In the genomic region with DNA sequence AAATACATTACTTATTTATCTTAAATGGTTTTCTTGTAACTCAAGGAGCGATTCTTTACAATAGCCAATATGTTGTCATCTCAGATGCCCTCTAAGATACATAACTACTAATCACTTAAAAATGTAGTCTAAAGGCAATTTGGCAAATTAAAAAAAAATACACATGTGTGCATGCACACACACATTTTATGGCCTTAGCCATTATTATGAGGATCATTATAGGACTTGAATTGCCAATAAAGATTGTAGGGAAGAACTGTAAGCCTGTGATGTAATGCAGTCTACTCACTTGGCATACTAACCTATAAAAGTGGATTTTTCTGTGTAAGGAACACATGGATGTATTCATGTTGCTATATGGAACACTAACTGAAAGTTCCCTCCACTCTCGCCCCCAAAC, we compare ENCODE assay signal across 21 cellular contexts.
DNase-seq lines count a peak whose midpoint lies in the region; ATAC-seq and TF ChIP-seq lines count a peak whose summit lies in the region.
"Had no signal": no experiment of that assay in that cellular context is flagged by ENCODE, and none has a peak within 500 bp of the region (broad histone marks: within the 10 kb centered on the region; RNA-seq: fewer than 3 reads in every experiment).

No MANE protein-coding gene starts in this region.

- H3K4me2 ChIP-seq in OCI-LY7 (ENCODE audit: low read length) = peak overlapping the region; percentile 79

- POLR2A ChIA-PET in HEK293T (lab: Yijun Ruan, JAX) (no interaction called here), OCI-LY7 (lab: Charles Lee) (no interaction called here)

- CTCF ChIA-PET in HEK293T (lab: Yijun Ruan, JAX) = no interaction called here
- CTCF ChIA-PET in OCI-LY7 (lab: Charles Lee; ENCODE audit: unreplicated experiment) = no interaction called here

- no peak overlapping the region for H3K27ac Mint-ChIP-seq in activated T-cell treated with anti-CD3 and anti-CD28 coated beads, Interleukin-2, amount 50 U/mL, for 72 hours
- H3K27ac Mint-ChIP-seq: CD4-positive, CD25-positive, alpha-beta regulatory T cell; CD8-positive, alpha-beta memory T cell had no signal

- no peaks in the 10 kb centered on the region for H3K79me2 ChIP-seq in OCI-LY7 (ENCODE audit: insufficient read depth, low read depth, low read length)

- H3K27ac ChIP-seq in OCI-LY7 (ENCODE audit: low read depth, low read length, poor library complexity, severe bottlenecking) = peak overlapping the region; percentile 37
- H3K27ac ChIP-seq: HL-60 had no signal

- no peak for TF ChIP-seq CTCF in OCI-LY7 (conservative IDR thresholded peaks at IDR 0.05; ENCODE audit: low read length)

- intact Hi-C loops in OCI-LY7 (cut with micrococcal nuclease; ENCODE audit: unreplicated experiment) = no loop called here

- no peaks in the 10 kb centered on the region for H3K9me3 Mint-ChIP-seq in activated T-cell treated with anti-CD3 and anti-CD28 coated beads, Interleukin-2, amount 50 U/mL, for 72 hours
- H3K9me3 Mint-ChIP-seq: CD4-positive, CD25-positive, alpha-beta regulatory T cell; CD8-positive, alpha-beta memory T cell had no signal

- H3K36me3 Mint-ChIP-seq in activated T-cell treated with anti-CD3 and anti-CD28 coated beads, Interleukin-2, amount 50 U/mL, for 72 hours (ENCODE audit: insufficient read depth in 2 of 2) = no peaks in the 10 kb centered on the region
- H3K36me3 Mint-ChIP-seq: CD4-positive, CD25-positive, alpha-beta regulatory T cell; CD8-positive, alpha-beta memory T cell had no signal

- no peaks in the 10 kb centered on the region for H3K9me3 ChIP-seq in OCI-LY7 (ENCODE audit: low read length)

- no peaks in the 10 kb centered on the region for H3K27me3 Mint-ChIP-seq in activated T-cell treated with anti-CD3 and anti-CD28 coated beads, Interleukin-2, amount 50 U/mL, for 72 hours (ENCODE audit: low read depth)

- ATAC-seq in GM21367 (IDR thresholded peaks at IDR 0.05; ENCODE audit: unreplicated experiment) = no peak
- ATAC-seq in activated T-cell treated with anti-CD3 and anti-CD28 coated beads, Interleukin-2, amount 50 U/mL, for 72 hours (replicated peaks in 1 of 2) = no peak
- ATAC-seq: HCT116 had no signal

- peaks cover 41% of the 10 kb centered on the region for H3K4me1 ChIP-seq in OCI-LY7 (ENCODE audit: insufficient read depth, low read length, poor library complexity, severe bottlenecking)

- peaks cover 5% of the 10 kb centered on the region for H3K4me1 Mint-ChIP-seq in activated T-cell treated with anti-CD3 and anti-CD28 coated beads, Interleukin-2, amount 50 U/mL, for 72 hours (ENCODE audit: low read depth)
- H3K4me1 Mint-ChIP-seq: CD4-positive, CD25-positive, alpha-beta regulatory T cell; CD8-positive, alpha-beta memory T cell had no signal

- peak; percentile 64 for DNase-seq in NCI-H2227 treated with DMSO at 0.1 percent for 48 hours (lab: John Stamatoyannopoulos, UW)
- DNase-seq in NCI-H2227 (lab: John Stamatoyannopoulos, UW; ENCODE audit: unreplicated experiment) = no peak
- no peak for DNase-seq in HEK293T (ENCODE audit: extremely low spot score)
- DNase-seq in OCI-LY7 (ENCODE audit: low spot score) = no peak
- DNase-seq in nucleus accumbens (lab: John Stamatoyannopoulos, UW) = no peak
- no peak for DNase-seq in activated T-cell treated with anti-CD3 and anti-CD28 coated beads, Interleukin-2, amount 50 U/mL, for 72 hours
- DNase-seq: 8988T; C1 segment of cervical spinal cord; CD4-positive, CD25-positive, alpha-beta regulatory T cell; CD8-positive, alpha-beta memory T cell; COR-L47; DMS 273 treated with DMSO at 0.1 percent for 48 hours; DMS53; DND-41; EL; GOT3; H7 had no signal

- H3K9me2 ChIP-seq in OCI-LY7 (ENCODE audit: insufficient read depth, low read length) = no peaks in the 10 kb centered on the region

- H4K20me1 ChIP-seq in OCI-LY7 (ENCODE audit: insufficient read depth, low read length) = no peaks in the 10 kb centered on the region

- no peak overlapping the region for H2AFZ ChIP-seq in OCI-LY7 (ENCODE audit: low read length)

- H3K4me3 Mint-ChIP-seq in activated T-cell treated with anti-CD3 and anti-CD28 coated beads, Interleukin-2, amount 50 U/mL, for 72 hours = no peak overlapping the region
- H3K4me3 Mint-ChIP-seq: CD4-positive, CD25-positive, alpha-beta regulatory T cell; CD8-positive, alpha-beta memory T cell had no signal

- no TSS peak for BruUV-seq in OCI-LY7 (replicated peaks; lab: Mats Ljungman, UMichigan)

- peak overlapping the region; percentile 54 for H3K4me3 ChIP-seq in OCI-LY7 (ENCODE audit: low read depth, low read length, poor library complexity, severe bottlenecking)
- H3K4me3 ChIP-seq: GM12878 had no signal

- H3K36me3 ChIP-seq in OCI-LY7 (ENCODE audit: insufficient read depth, low read length) = no peaks in the 10 kb centered on the region

TF ChIP-seq in HEK293T, 16 proteins besides CTCF, POLR2A, EP300 and RAD21:
- TF ChIP-seq BHLHE40 (IDR thresholded peaks at IDR 0.05; ENCODE audit: borderline replicate concordance) (no peak), ARNT (IDR thresholded peaks at IDR 0.05) (no peak), L3MBTL2 (conservative IDR thresholded peaks at IDR 0.05) (no peak), LEF1 (IDR thresholded peaks at IDR 0.05; ENCODE audit: borderline replicate concordance) (no peak), ZNF384 (IDR thresholded peaks at IDR 0.05) (peak; percentile 19; the same call in 1 of the 2 replicates), SP1 (IDR thresholded peaks at IDR 0.05) (no peak), HDGF (IDR thresholded peaks at IDR 0.05; ENCODE audit: borderline replicate concordance) (no peak)
